In genomic region chr7:17481118-17481517, GRCh38 we compare ENCODE assay signal across 7 cellular contexts.
"Had no signal": no experiment of that assay in that cellular context is flagged by ENCODE, and none has a peak within 500 bp of the region (broad histone marks: within the 10 kb centered on the region; RNA-seq: fewer than 3 reads in every experiment).

No MANE protein-coding gene starts in this region.

- ATAC-seq: K562 had no signal

- H3K4me3 Mint-ChIP-seq: IgD-negative memory B cell had no signal

- H3K27me3 Mint-ChIP-seq: IgD-negative memory B cell had no signal

- H3K4me2 ChIP-seq: KMS-11 had no signal

- H3K4me3 ChIP-seq: K562 had no signal

- H3K4me1 Mint-ChIP-seq: IgD-negative memory B cell had no signal

- DNase-seq: IMR-90, KBM-7, KG1 had no signal

- H3K27ac Mint-ChIP-seq: IgD-negative memory B cell had no signal

- FAIRE-seq: K562 had no signal

- H3K9ac ChIP-seq: KMS-11 had no signal

- H3K27ac ChIP-seq: HL-60, KMS-11 had no signal
